8 cellular contexts compared by ENCODE assay signal in genomic region chr17:37358098-37358829, GRCh38. TPM values are rescaled to one million over a fixed set of nuclear protein-coding genes. Genes with fewer than 3 reads are reported as not detected.
DNase-seq lines count a peak whose midpoint lies in the region; ATAC-seq, FAIRE-seq and TF ChIP-seq lines count a peak whose summit lies in the region.

No MANE protein-coding gene starts in this region.

- H3K27ac ChIP-seq in HCT116 (ENCODE audit: low read depth, low read length) (peak overlapping the region; percentile 86), VCaP (peak overlapping the region; percentile 98), HepG2 (ENCODE audit: extremely low read length, insufficient read depth, low read length) (peak overlapping the region; percentile 95)

- DNase-seq in G401 (ENCODE audit: low spot score) (peak; percentile 73), HCT116 (ENCODE audit: low read depth, low spot score) (no peak), NCI-H146 treated with DMSO at 0.1 percent for 48 hours (lab: John Stamatoyannopoulos, UW; ENCODE audit: unreplicated experiment) (peak; percentile 50), dermis microvascular lymphatic vessel endothelial cell (ENCODE audit: low read depth in 2 of 2) (peak; percentile 14 to 74), HepG2 (ENCODE audit: low spot score) (peak; percentile 81)
- DNase-seq in stimulated activated CD4-positive, alpha-beta T cell treated with anti-CD3 and anti-CD28 coated beads, Interleukin-2, amount 100 ng/mL, for 24 hours: peak; percentile 43 to 56
- no peak for DNase-seq in activated CD4-positive, CD25-positive, alpha-beta regulatory T cell treated with anti-CD3 and anti-CD28 coated beads, Interleukin-2, amount 50 U/mL, for 72 hours

- in situ Hi-C loops in G401 (cut with HindIII; ENCODE audit: low sequenced_read_pairs) (no loop called here), HepG2 (cut with HindIII; ENCODE audit: extremely low pct_ligation_motif_present, low pct_unique_long_range_greater_than_20kb) (no loop called here)

- intact Hi-C loops in HCT116 (cut with micrococcal nuclease) (loop anchor here (5.0 kb wide), 1 partner anchor 39 kb away; no protein-coding TSS in a partner anchor), HepG2 (cut with micrococcal nuclease; ENCODE audit: unreplicated experiment) (no loop called here)

- H3K79me2 ChIP-seq in HCT116 (ENCODE audit: insufficient read depth, low read length): peaks cover 55% of the 10 kb centered on the region
- peaks cover 51% of the 10 kb centered on the region for H3K79me2 ChIP-seq in HepG2 (ENCODE audit: insufficient read depth, low read length)

- H3K9ac ChIP-seq in HCT116 (ENCODE audit: low read length) (peak overlapping the region; percentile 99), HepG2 (ENCODE audit: insufficient read depth, low read depth, low read length) (peak overlapping the region; percentile 95)

- BruUV-seq in HCT116 (replicated peaks; lab: Mats Ljungman, UMichigan) (no TSS peak), HepG2 (replicated peaks; lab: Mats Ljungman, UMichigan) (no TSS peak)

- H3K4me2 ChIP-seq in HCT116 (ENCODE audit: low read length) (peak overlapping the region; percentile 84), HepG2 (ENCODE audit: low read depth, low read length) (peak overlapping the region; percentile 95)

- RAD21 ChIA-PET in HCT116 (lab: Charles Lee; ENCODE audit: low non-redundant PET in 1 of 2, low total read pairs in 2 of 2, uncharacterized antibody in 2 of 2, unreplicated experiment in 2 of 2): no interaction called here

- FAIRE-seq in HepG2 (lab: Jason Lieb, UNC): no peak

- H3K4me1 ChIP-seq in HCT116 (ENCODE audit: control insufficient read depth in 1 of 2, insufficient read depth in 2 of 2, low read length in 2 of 2): peaks cover 29 to 32% of the 10 kb centered on the region in 2 experiments
- peaks cover 50% of the 10 kb centered on the region for H3K4me1 ChIP-seq in HepG2 (ENCODE audit: insufficient read depth, low read length)

- POLR2A ChIA-PET in HCT116 (lab: Charles Lee): interaction anchor here (0.5 to 1.2 kb wide), 14 partner anchors 9 to 822 kb away, joined by 3 to 11 read pairs (median 4); partner anchors contain the start of gene C17orf78
- POLR2A ChIA-PET in HepG2 (lab: Yijun Ruan, JAX): interaction anchor here (0.6 to 1.5 kb wide), 10 partner anchors 8 to 813 kb away, joined by 3 to 8 read pairs (median 4); partner anchors contain the start of genes ACACA, GGNBP2 and TADA2A

- TF ChIP-seq POLR2A in HCT116 (IDR thresholded peaks at IDR 0.05; ENCODE audit: borderline replicate concordance, extremely low read depth, insufficient read depth, insufficient read length) (no peak), HepG2 (IDR thresholded peaks at IDR 0.05; ENCODE audit: insufficient read depth in 1 of 2, low read depth in 2 of 2, low read length in 2 of 2) (peak; percentile 81 to 94)

- H3K4me3 ChIP-seq in HCT116 (replicated peaks in 1 of 2; ENCODE audit: low read depth in 1 of 2, low read length in 2 of 2) (peak overlapping the region; percentile 93 to 96), HepG2 (replicated peaks in 1 of 3; ENCODE audit: insufficient read depth in 1 of 3, low read depth in 2 of 3, low read length in 3 of 3) (peak overlapping the region; percentile 95 to 98 (median 97))

- ATAC-seq in HCT116 (peak; percentile 12), HepG2 (peak; percentile 74)

- TF ChIP-seq RAD21 in HCT116 (IDR thresholded peaks at IDR 0.05; ENCODE audit: low read depth): no peak
- TF ChIP-seq RAD21 in HepG2 (CRISPR knock-in tag; IDR thresholded peaks at IDR 0.05): no peak

- TF ChIP-seq EP300 in HepG2 (IDR thresholded peaks at IDR 0.05; ENCODE audit: low read depth in 2 of 2, low read length in 2 of 2): no peak
- TF ChIP-seq EP300 in HepG2 (CRISPR knock-in tag; IDR thresholded peaks at IDR 0.05; ENCODE audit: borderline replicate concordance): no peak

- CTCF ChIA-PET in HCT116 (lab: Charles Lee): interaction anchor here (0.6 to 1.3 kb wide), 4 partner anchors 15 to 251 kb away, joined by 3 to 8 read pairs (median 4); partner anchors contain the start of gene SYNRG
- CTCF ChIA-PET in HepG2 (lab: Yijun Ruan, JAX; ENCODE audit: low intra/inter-chr PET ratio, low total read pairs): interaction anchor here (2.3 kb wide), 1 partner anchor 15 kb away, joined by 9 read pairs; no protein-coding TSS in a partner anchor

- H3K9me2 ChIP-seq in HCT116 (ENCODE audit: insufficient read depth): no peaks in the 10 kb centered on the region

- H4K20me1 ChIP-seq in HCT116 (ENCODE audit: insufficient read depth): peaks cover 10% of the 10 kb centered on the region; the same call in 1 of the 2 replicates
- H4K20me1 ChIP-seq in HepG2 (ENCODE audit: insufficient read depth, low read length): 0 out of 2 replicates have a peak, but pooled peaks cover 9% of the 10 kb centered on the region

- H3K27me3 ChIP-seq in HCT116 (ENCODE audit: insufficient read depth, low read length) (no peaks in the 10 kb centered on the region), HepG2 (ENCODE audit: control insufficient read depth in 1 of 2, insufficient read depth in 2 of 2, low read length in 2 of 2) (no peaks in the 10 kb centered on the region; a peak in 1 of 5 replicates)

- TF ChIP-seq CTCF in HCT116 (IDR thresholded peaks at IDR 0.05 in 2 of 3, conservative IDR thresholded peaks at IDR 0.05 in 1 of 3; ENCODE audit: borderline replicate concordance in 1 of 3, insufficient read depth in 1 of 3, low read depth in 2 of 3, low read length in 2 of 3) (no peak), VCaP (conservative IDR thresholded peaks at IDR 0.05) (no peak), HepG2 (CRISPR knock-in tag; IDR thresholded peaks at IDR 0.05) (no peak)

- H3K36me3 ChIP-seq in HCT116 (ENCODE audit: control insufficient read depth in 1 of 2, insufficient read depth in 2 of 2, low read length in 2 of 2): peaks cover 2 to 7% of the 10 kb centered on the region in 2 experiments; a peak in 1 of 4 replicates
- H3K36me3 ChIP-seq in HepG2 (replicated peaks in 1 of 2; ENCODE audit: control insufficient read depth in 1 of 2, insufficient read depth in 2 of 2, low read length in 2 of 2): peaks cover 2 to 5% of the 10 kb centered on the region in 2 experiments; a peak in 3 of 5 replicates

- H3K9me3 ChIP-seq in HCT116 (ENCODE audit: control insufficient read depth in 1 of 2, insufficient read depth in 1 of 2, low read depth in 1 of 2, low read length in 2 of 2) (no peaks in the 10 kb centered on the region), HepG2 (ENCODE audit: low read length) (no peaks in the 10 kb centered on the region)

- under 1% methylated on average over 15 of the region's 21 CpGs for WGBS in HepG2 (ENCODE audit: low lambda C conversion rate)

- H2AFZ ChIP-seq in HCT116 (ENCODE audit: low read depth, low read length, poor library complexity, severe bottlenecking) (no peak overlapping the region), HepG2 (ENCODE audit: low read length) (no peak overlapping the region)

RNA-seq across cellular contexts. Expression of gene C17orf78, which starts 17.5 kb away (rescaled TPM):
- not detected in 2 replicates for total RNA-seq in G401 (2014; rRNA removed; shearing (Covaris generic))
- total RNA-seq in HCT116 (2021; ENCODE audit: unreplicated experiment) (not detected), dermis microvascular lymphatic vessel endothelial cell (not detected in 2 replicates), HepG2 (2016; rRNA removed; fragmentation: Illumina TruSeq; extraction: Trizol) (not detected in 2 replicates)
- 0.04 TPM in 1 of 2 replicates, not detected in the other for polyA plus RNA-seq in HCT116 (2012)
- not detected in 2 replicates for total RNA-seq in HepG2 (2016; cell fraction: cytosol; rRNA removed; fragmentation: Illumina TruSeq; extraction: Trizol; ENCODE audit: low read depth)
- not detected in 2 replicates for total RNA-seq in HepG2 (2016; cell fraction: insoluble cytoplasmic fraction; rRNA removed; fragmentation: Illumina TruSeq; extraction: Trizol)
- not detected in 2 replicates for total RNA-seq in HepG2 (2016; cell fraction: membrane; rRNA removed; fragmentation: Illumina TruSeq; extraction: Trizol)
- total RNA-seq in HepG2 (2016; cell fraction: nucleus; rRNA removed; fragmentation: Illumina TruSeq; extraction: Trizol): not detected in 2 replicates
- not detected in 2 replicates for polyA plus RNA-seq in HepG2 (2011; rRNA removed)
- not detected in 2 replicates for polyA plus RNA-seq in HepG2 (2011; cell fraction: cytosol; rRNA removed)
- polyA plus RNA-seq in HepG2 (2011; cell fraction: nucleus; rRNA removed): not detected in 2 replicates
- polyA plus RNA-seq in HepG2 (2012): 0.08 TPM in 1 of 2 replicates, not detected in the other
- not detected in 2 replicates for polyA plus RNA-seq in HepG2 (2016; cell fraction: cytosol; fragmentation: Illumina TruSeq; extraction: Trizol; ENCODE audit: low read depth)
- not detected in 2 replicates for polyA plus RNA-seq in HepG2 (2016; cell fraction: insoluble cytoplasmic fraction; fragmentation: Illumina TruSeq; extraction: Trizol; ENCODE audit: low read depth)
- polyA plus RNA-seq in HepG2 (2016; cell fraction: membrane; fragmentation: Illumina TruSeq; extraction: Trizol; ENCODE audit: low read depth): not detected in 2 replicates
- not detected in 2 replicates for polyA plus RNA-seq in HepG2 (2016; cell fraction: nucleus; fragmentation: Illumina TruSeq; extraction: Trizol; ENCODE audit: insufficient read depth, low read depth)
- not detected in 2 replicates for polyA minus RNA-seq in HepG2 (2011; rRNA and poly(A)+ RNA removed; ENCODE audit: low replicate concordance)
- not detected in 2 replicates for polyA minus RNA-seq in HepG2 (2011; cell fraction: cytosol; rRNA and poly(A)+ RNA removed)
- not detected in 2 replicates for polyA minus RNA-seq in HepG2 (2011; cell fraction: nucleus; rRNA and poly(A)+ RNA removed)

RNA-seq across cellular contexts. Expression of gene ACACA, which starts 48.4 kb away (rescaled TPM):
- total RNA-seq in G401 (2014; rRNA removed; shearing (Covaris generic)): 70.8 and 128 TPM in 2 replicates
- total RNA-seq in HCT116 (2021; ENCODE audit: unreplicated experiment) (161 TPM), dermis microvascular lymphatic vessel endothelial cell (30.6 and 41.2 TPM in 2 replicates), HepG2 (2016; rRNA removed; fragmentation: Illumina TruSeq; extraction: Trizol) (47.2 and 66.3 TPM in 2 replicates)
- 61.0 and 69.6 TPM in 2 replicates for polyA plus RNA-seq in HCT116 (2012)
- 22.2 and 23.4 TPM in 2 replicates for total RNA-seq in HepG2 (2016; cell fraction: cytosol; rRNA removed; fragmentation: Illumina TruSeq; extraction: Trizol; ENCODE audit: low read depth)
- 47.1 and 54.7 TPM in 2 replicates for total RNA-seq in HepG2 (2016; cell fraction: insoluble cytoplasmic fraction; rRNA removed; fragmentation: Illumina TruSeq; extraction: Trizol)
- total RNA-seq in HepG2 (2016; cell fraction: membrane; rRNA removed; fragmentation: Illumina TruSeq; extraction: Trizol): 23.7 and 24.5 TPM in 2 replicates
- 104 and 116 TPM in 2 replicates for total RNA-seq in HepG2 (2016; cell fraction: nucleus; rRNA removed; fragmentation: Illumina TruSeq; extraction: Trizol)
- polyA plus RNA-seq in HepG2 (2011; rRNA removed): 39.2 and 41.7 TPM in 2 replicates
- 21.4 and 33.5 TPM in 2 replicates for polyA plus RNA-seq in HepG2 (2011; cell fraction: cytosol; rRNA removed)
- 41.1 and 52.5 TPM in 2 replicates for polyA plus RNA-seq in HepG2 (2011; cell fraction: nucleus; rRNA removed)
- polyA plus RNA-seq in HepG2 (2012): 33.4 and 43.9 TPM in 2 replicates
- polyA plus RNA-seq in HepG2 (2016; cell fraction: cytosol; fragmentation: Illumina TruSeq; extraction: Trizol; ENCODE audit: low read depth): 16.6 and 18.4 TPM in 2 replicates
- 45.2 and 51.9 TPM in 2 replicates for polyA plus RNA-seq in HepG2 (2016; cell fraction: insoluble cytoplasmic fraction; fragmentation: Illumina TruSeq; extraction: Trizol; ENCODE audit: low read depth)
- 16.1 and 16.7 TPM in 2 replicates for polyA plus RNA-seq in HepG2 (2016; cell fraction: membrane; fragmentation: Illumina TruSeq; extraction: Trizol; ENCODE audit: low read depth)
- 95.1 and 97.4 TPM in 2 replicates for polyA plus RNA-seq in HepG2 (2016; cell fraction: nucleus; fragmentation: Illumina TruSeq; extraction: Trizol; ENCODE audit: insufficient read depth, low read depth)
- 221 and 344 TPM in 2 replicates for polyA minus RNA-seq in HepG2 (2011; rRNA and poly(A)+ RNA removed; ENCODE audit: low replicate concordance)
- polyA minus RNA-seq in HepG2 (2011; cell fraction: cytosol; rRNA and poly(A)+ RNA removed): 81.0 and 94.9 TPM in 2 replicates
- polyA minus RNA-seq in HepG2 (2011; cell fraction: nucleus; rRNA and poly(A)+ RNA removed): 194 and 291 TPM in 2 replicates

RNA-seq across cellular contexts. Expression of gene TADA2A, which starts 48.4 kb away (rescaled TPM):
- total RNA-seq in G401 (2014; rRNA removed; shearing (Covaris generic)): 23.0 and 28.6 TPM in 2 replicates
- 24.6 TPM for total RNA-seq in HCT116 (2021; ENCODE audit: unreplicated experiment)
- polyA plus RNA-seq in HCT116 (2012): 12.0 and 16.6 TPM in 2 replicates
- total RNA-seq in dermis microvascular lymphatic vessel endothelial cell: 11.9 and 13.4 TPM in 2 replicates
- total RNA-seq in HepG2 (2016; rRNA removed; fragmentation: Illumina TruSeq; extraction: Trizol): 13.0 and 14.0 TPM in 2 replicates
- 16.2 and 17.6 TPM in 2 replicates for total RNA-seq in HepG2 (2016; cell fraction: cytosol; rRNA removed; fragmentation: Illumina TruSeq; extraction: Trizol; ENCODE audit: low read depth)
- 12.8 and 14.6 TPM in 2 replicates for total RNA-seq in HepG2 (2016; cell fraction: insoluble cytoplasmic fraction; rRNA removed; fragmentation: Illumina TruSeq; extraction: Trizol)
- 9.2 and 10.7 TPM in 2 replicates for total RNA-seq in HepG2 (2016; cell fraction: membrane; rRNA removed; fragmentation: Illumina TruSeq; extraction: Trizol)
- total RNA-seq in HepG2 (2016; cell fraction: nucleus; rRNA removed; fragmentation: Illumina TruSeq; extraction: Trizol): 14.0 and 16.9 TPM in 2 replicates
- polyA plus RNA-seq in HepG2 (2011; rRNA removed): 5.8 and 8.0 TPM in 2 replicates
- 3.8 and 4.1 TPM in 2 replicates for polyA plus RNA-seq in HepG2 (2011; cell fraction: cytosol; rRNA removed)
- polyA plus RNA-seq in HepG2 (2011; cell fraction: nucleus; rRNA removed): 16.7 and 17.1 TPM in 2 replicates
- 6.0 and 10.9 TPM in 2 replicates for polyA plus RNA-seq in HepG2 (2012)
- 1.7 and 2.1 TPM in 2 replicates for polyA plus RNA-seq in HepG2 (2016; cell fraction: cytosol; fragmentation: Illumina TruSeq; extraction: Trizol; ENCODE audit: low read depth)
- 10.1 and 10.8 TPM in 2 replicates for polyA plus RNA-seq in HepG2 (2016; cell fraction: insoluble cytoplasmic fraction; fragmentation: Illumina TruSeq; extraction: Trizol; ENCODE audit: low read depth)
- polyA plus RNA-seq in HepG2 (2016; cell fraction: membrane; fragmentation: Illumina TruSeq; extraction: Trizol; ENCODE audit: low read depth): 3.2 and 3.3 TPM in 2 replicates
- polyA plus RNA-seq in HepG2 (2016; cell fraction: nucleus; fragmentation: Illumina TruSeq; extraction: Trizol; ENCODE audit: insufficient read depth, low read depth): 22.7 and 24.8 TPM in 2 replicates
- 12.8 and 44.5 TPM in 2 replicates for polyA minus RNA-seq in HepG2 (2011; rRNA and poly(A)+ RNA removed; ENCODE audit: low replicate concordance)
- 3.3 and 5.7 TPM in 2 replicates for polyA minus RNA-seq in HepG2 (2011; cell fraction: cytosol; rRNA and poly(A)+ RNA removed)
- 35.1 and 38.5 TPM in 2 replicates for polyA minus RNA-seq in HepG2 (2011; cell fraction: nucleus; rRNA and poly(A)+ RNA removed)

Comparison
In these comparisons a context has a peak if more than half of its experiments do, and no peak if none do; other contexts are left out.
1. DNase-seq: peak in G401 (single experiment), NCI-H146 treated with DMSO at 0.1 percent for 48 hours (single experiment), dermis microvascular lymphatic vessel endothelial cell (2 of 2), HepG2 (single experiment) and stimulated activated CD4-positive, alpha-beta T cell treated with anti-CD3 and anti-CD28 coated beads, Interleukin-2, amount 100 ng/mL, for 24 hours (2 of 2); none in HCT116 (single experiment) and activated CD4-positive, CD25-positive, alpha-beta regulatory T cell treated with anti-CD3 and anti-CD28 coated beads, Interleukin-2, amount 50 U/mL, for 72 hours (single experiment).
2. Peak in every context shown above with its lines, with median percentiles within 50 percentile points of each other: H3K27ac ChIP-seq.